1 cellular context compared by ENCODE assay signal in the genomic region with DNA sequence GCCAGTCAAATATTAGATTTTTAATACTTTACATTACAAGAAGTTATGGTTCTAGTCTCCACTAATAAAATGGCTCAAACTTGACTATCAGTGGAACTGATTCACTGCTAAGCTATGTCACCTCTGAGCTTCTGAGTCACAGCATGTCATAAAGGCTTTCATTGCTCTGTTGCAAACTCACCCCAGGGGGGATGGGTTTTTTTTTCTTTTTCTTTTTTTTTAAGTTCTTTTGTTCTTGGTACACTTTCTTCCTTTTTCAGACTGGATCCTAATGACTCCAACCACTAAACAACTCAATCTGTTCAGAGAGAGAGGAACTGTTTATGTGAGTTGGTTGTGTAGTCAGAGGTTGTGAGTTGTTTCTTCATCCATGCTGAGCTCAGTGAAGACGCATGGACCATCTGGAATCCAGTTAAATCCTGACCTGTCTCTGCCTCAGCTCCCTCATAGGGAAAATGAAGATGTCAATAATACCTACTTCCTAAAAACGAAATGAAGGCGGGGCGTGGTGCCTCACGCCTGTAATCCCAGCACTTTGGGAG.
TF ChIP-seq lines count a peak whose summit lies in the region.

No MANE protein-coding gene starts in this region.

TF ChIP-seq in HEK293, 187 proteins besides CTCF, POLR2A, EP300 and RAD21 (continued from another document):
- TF ChIP-seq, protein P1, sequence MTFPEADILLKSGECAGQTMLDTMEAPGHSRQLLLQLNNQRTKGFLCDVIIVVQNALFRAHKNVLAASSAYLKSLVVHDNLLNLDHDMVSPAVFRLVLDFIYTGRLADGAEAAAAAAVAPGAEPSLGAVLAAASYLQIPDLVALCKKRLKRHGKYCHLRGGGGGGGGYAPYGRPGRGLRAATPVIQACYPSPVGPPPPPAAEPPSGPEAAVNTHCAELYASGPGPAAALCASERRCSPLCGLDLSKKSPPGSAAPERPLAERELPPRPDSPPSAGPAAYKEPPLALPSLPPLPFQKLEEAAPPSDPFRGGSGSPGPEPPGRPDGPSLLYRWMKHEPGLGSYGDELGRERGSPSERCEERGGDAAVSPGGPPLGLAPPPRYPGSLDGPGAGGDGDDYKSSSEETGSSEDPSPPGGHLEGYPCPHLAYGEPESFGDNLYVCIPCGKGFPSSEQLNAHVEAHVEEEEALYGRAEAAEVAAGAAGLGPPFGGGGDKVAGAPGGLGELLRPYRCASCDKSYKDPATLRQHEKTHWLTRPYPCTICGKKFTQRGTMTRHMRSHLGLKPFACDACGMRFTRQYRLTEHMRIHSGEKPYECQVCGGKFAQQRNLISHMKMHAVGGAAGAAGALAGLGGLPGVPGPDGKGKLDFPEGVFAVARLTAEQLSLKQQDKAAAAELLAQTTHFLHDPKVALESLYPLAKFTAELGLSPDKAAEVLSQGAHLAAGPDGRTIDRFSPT (tag by site-specific recombination; IDR thresholded peaks at IDR 0.05): 0 out of 2 replicates have a peak, but pooled peaks have one; percentile 46
- peak; percentile 66 for TF ChIP-seq ZIC2 (tag by site-specific recombination; IDR thresholded peaks at IDR 0.05)
- peak; percentile 29; the same call in 1 of the 2 replicates for TF ChIP-seq ZFHX2 (tag by site-specific recombination; conservative IDR thresholded peaks at IDR 0.05)
- TF ChIP-seq ZNF785 (tag by site-specific recombination; IDR thresholded peaks at IDR 0.05): no peak
- TF ChIP-seq ZBTB21 (tag by site-specific recombination; IDR thresholded peaks at IDR 0.05): 0 out of 2 replicates have a peak, but pooled peaks have one; percentile 11
- TF ChIP-seq, protein P2, sequence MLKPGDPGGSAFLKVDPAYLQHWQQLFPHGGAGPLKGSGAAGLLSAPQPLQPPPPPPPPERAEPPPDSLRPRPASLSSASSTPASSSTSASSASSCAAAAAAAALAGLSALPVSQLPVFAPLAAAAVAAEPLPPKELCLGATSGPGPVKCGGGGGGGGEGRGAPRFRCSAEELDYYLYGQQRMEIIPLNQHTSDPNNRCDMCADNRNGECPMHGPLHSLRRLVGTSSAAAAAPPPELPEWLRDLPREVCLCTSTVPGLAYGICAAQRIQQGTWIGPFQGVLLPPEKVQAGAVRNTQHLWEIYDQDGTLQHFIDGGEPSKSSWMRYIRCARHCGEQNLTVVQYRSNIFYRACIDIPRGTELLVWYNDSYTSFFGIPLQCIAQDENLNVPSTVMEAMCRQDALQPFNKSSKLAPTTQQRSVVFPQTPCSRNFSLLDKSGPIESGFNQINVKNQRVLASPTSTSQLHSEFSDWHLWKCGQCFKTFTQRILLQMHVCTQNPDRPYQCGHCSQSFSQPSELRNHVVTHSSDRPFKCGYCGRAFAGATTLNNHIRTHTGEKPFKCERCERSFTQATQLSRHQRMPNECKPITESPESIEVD (tag by site-specific recombination; IDR thresholded peaks at IDR 0.05): no peak
- TF ChIP-seq ZNF571 (tag by site-specific recombination; IDR thresholded peaks at IDR 0.05): no peak
- TF ChIP-seq, protein P3, sequence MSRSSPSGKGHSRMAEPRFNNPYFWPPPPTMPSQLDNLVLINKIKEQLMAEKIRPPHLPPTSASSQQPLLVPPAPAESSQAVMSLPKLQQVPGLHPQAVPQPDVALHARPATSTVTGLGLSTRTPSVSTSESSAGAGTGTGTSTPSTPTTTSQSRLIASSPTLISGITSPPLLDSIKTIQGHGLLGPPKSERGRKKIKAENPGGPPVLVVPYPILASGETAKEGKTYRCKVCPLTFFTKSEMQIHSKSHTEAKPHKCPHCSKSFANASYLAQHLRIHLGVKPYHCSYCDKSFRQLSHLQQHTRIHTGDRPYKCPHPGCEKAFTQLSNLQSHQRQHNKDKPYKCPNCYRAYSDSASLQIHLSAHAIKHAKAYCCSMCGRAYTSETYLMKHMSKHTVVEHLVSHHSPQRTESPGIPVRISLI (tag by site-specific recombination; IDR thresholded peaks at IDR 0.05): peak; percentile 79
- TF ChIP-seq, protein P4, sequence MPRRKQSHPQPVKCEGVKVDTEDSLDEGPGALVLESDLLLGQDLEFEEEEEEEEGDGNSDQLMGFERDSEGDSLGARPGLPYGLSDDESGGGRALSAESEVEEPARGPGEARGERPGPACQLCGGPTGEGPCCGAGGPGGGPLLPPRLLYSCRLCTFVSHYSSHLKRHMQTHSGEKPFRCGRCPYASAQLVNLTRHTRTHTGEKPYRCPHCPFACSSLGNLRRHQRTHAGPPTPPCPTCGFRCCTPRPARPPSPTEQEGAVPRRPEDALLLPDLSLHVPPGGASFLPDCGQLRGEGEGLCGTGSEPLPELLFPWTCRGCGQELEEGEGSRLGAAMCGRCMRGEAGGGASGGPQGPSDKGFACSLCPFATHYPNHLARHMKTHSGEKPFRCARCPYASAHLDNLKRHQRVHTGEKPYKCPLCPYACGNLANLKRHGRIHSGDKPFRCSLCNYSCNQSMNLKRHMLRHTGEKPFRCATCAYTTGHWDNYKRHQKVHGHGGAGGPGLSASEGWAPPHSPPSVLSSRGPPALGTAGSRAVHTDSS (tag by site-specific recombination; IDR thresholded peaks at IDR 0.05): no peak
- TF ChIP-seq, protein P5, sequence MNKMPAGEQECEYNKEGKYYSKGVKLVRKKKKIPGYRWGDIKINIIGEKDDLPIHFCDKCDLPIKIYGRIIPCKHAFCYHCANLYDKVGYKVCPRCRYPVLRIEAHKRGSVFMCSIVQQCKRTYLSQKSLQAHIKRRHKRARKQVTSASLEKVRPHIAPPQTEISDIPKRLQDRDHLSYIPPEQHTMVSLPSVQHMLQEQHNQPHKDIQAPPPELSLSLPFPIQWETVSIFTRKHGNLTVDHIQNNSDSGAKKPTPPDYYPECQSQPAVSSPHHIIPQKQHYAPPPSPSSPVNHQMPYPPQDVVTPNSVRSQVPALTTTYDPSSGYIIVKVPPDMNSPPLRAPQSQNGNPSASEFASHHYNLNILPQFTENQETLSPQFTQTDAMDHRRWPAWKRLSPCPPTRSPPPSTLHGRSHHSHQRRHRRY (tag by site-specific recombination; IDR thresholded peaks at IDR 0.05): no peak
